ENCODE assay signal across 8 cellular contexts in the genomic region with DNA sequence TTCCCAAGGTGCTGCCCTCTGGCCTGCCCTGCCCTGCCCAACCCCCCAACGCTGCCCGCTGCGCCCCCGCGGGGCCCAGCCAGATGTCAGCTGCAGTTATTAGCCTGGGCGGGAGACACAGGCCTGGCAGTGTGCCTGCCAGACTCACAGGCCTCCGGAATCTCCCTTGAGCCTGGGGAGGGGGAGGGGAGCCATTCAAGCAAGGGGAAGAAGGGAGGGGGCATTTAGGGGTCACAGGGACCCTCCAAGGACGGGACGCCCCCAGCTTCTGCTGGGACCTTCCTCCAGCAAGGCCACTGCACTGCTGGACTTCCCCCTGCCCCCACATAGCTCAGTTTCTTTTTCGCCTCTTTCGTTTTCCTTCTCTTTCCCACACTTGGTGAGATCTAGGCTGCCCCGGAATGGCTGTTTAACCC. TPM values are rescaled to one million over a fixed set of nuclear protein-coding genes. Genes with fewer than 3 reads are reported as not detected.
DNase-seq lines count a peak whose midpoint lies in the region; ATAC-seq and TF ChIP-seq lines count a peak whose summit lies in the region.

No MANE protein-coding gene starts in this region.

- no peaks in the 10 kb centered on the region for H3K36me3 ChIP-seq in endodermal cell (ENCODE audit: control insufficient read depth, insufficient read depth, low read length)
- peaks cover 0 to 13% (median 9%) of the 10 kb centered on the region in 3 donors for H3K36me3 ChIP-seq in tibial artery

- H3K4me1 Mint-ChIP-seq in endodermal cell (peaks cover 20% of the 10 kb centered on the region), mesothelial cell of epicardium (peaks cover 29% of the 10 kb centered on the region)

- TF ChIP-seq CTCF in endodermal cell (conservative IDR thresholded peaks at IDR 0.05) (no peak), mesothelial cell of epicardium (IDR thresholded peaks at IDR 0.05; ENCODE audit: unreplicated experiment) (no peak), tibial artery (IDR thresholded peaks at IDR 0.05) (no peak)

- H3K27ac ChIP-seq in endodermal cell (ENCODE audit: low read depth, low read length) (peak overlapping the region; percentile 26), tibial artery (peak overlapping the region; percentile 98 to 99)

- ATAC-seq in GM19324 (IDR thresholded peaks at IDR 0.05; ENCODE audit: low FRiP score, unreplicated experiment) (no peak), GM18498 (IDR thresholded peaks at IDR 0.05; ENCODE audit: unreplicated experiment) (no peak)

- no peak overlapping the region for H3K9ac ChIP-seq in endodermal cell (ENCODE audit: extremely low read depth, low read length, poor library complexity, severe bottlenecking)

- H3K9me3 Mint-ChIP-seq in endodermal cell (no peaks in the 10 kb centered on the region), mesothelial cell of epicardium (no peaks in the 10 kb centered on the region)

- peaks cover 9% of the 10 kb centered on the region for H3K27me3 ChIP-seq in endodermal cell (ENCODE audit: control insufficient read depth, insufficient read depth, low read length, poor library complexity, severe bottlenecking)
- no peaks in the 10 kb centered on the region for H3K27me3 ChIP-seq in tibial artery

- peak overlapping the region; percentile 8 for H3K4me3 ChIP-seq in endodermal cell (ENCODE audit: low read length)
- H3K4me3 ChIP-seq in tibial artery, result peak overlapping the region; percentile 86 to 96

- H3K27me3 Mint-ChIP-seq in endodermal cell (ENCODE audit: insufficient read depth) (peaks cover 9% of the 10 kb centered on the region), mesothelial cell of epicardium (ENCODE audit: low read depth) (no peaks in the 10 kb centered on the region)

- H3K9me3 ChIP-seq in endodermal cell (ENCODE audit: control insufficient read depth, low read length), result no peaks in the 10 kb centered on the region
- no peaks in the 10 kb centered on the region for H3K9me3 ChIP-seq in tibial artery

- peaks cover 6% of the 10 kb centered on the region for H3K4me1 ChIP-seq in endodermal cell (ENCODE audit: control insufficient read depth, insufficient read depth, low read length)
- peaks cover 4 to 64% (median 58%) of the 10 kb centered on the region in 4 donors for H3K4me1 ChIP-seq in tibial artery

- WGBS in endodermal cell (ENCODE audit: insufficient coverage in 1 of 2, insufficient read length in 1 of 2), 2 experiments, result 17 to 29% methylated on average over 1 to 12 of the region's 12 CpGs

- H3K27ac Mint-ChIP-seq in endodermal cell (peak overlapping the region; percentile 73), mesothelial cell of epicardium (peak overlapping the region; percentile 99)

- DNase-seq in EH (ENCODE audit: low read depth) (peak; percentile 74), KBM-7 (peak; percentile 52), UCSD-AML1 (lab: John Stamatoyannopoulos, UW; ENCODE audit: unreplicated experiment) (peak; percentile 72), endodermal cell (peak; percentile 77), mesothelial cell of epicardium (ENCODE audit: low spot score in 2 of 2, unreplicated experiment in 2 of 2) (peak in 1 of 2 experiments; percentile 67), tibial artery (peak; percentile 86 to 93)

- H3K36me3 Mint-ChIP-seq in endodermal cell (ENCODE audit: low read depth) (no peaks in the 10 kb centered on the region), mesothelial cell of epicardium (no peaks in the 10 kb centered on the region)

- in situ Hi-C loops in KBM-7 (cut with MboI; ENCODE audit: low pct_unique_long_range_greater_than_20kb, low sequenced_read_pairs), result no loop called here

- H3K4me3 Mint-ChIP-seq in endodermal cell, result peak overlapping the region; percentile 74
- H3K4me3 Mint-ChIP-seq in mesothelial cell of epicardium, result peak overlapping the region; percentile 70

- intact Hi-C loops in tibial artery (cut with DNase I; ENCODE audit: low total_unique reads), result no loop called here

RNA-seq across cellular contexts. Expression of a gene that starts 2.6 kb away (rescaled TPM):
- total RNA-seq in endodermal cell (1 to 10 TPM; 6.7 to 7.2 TPM), mesothelial cell of epicardium (160 to 169 TPM (median 164 TPM) in 3 replicates)
- 7.7 TPM for polyA plus RNA-seq in endodermal cell (2013, experiment 1 of 2)
- 9.9 TPM for polyA plus RNA-seq in endodermal cell (2013, experiment 2 of 2)

RNA-seq across cellular contexts. Expression of a gene that starts 12.9 kb away (rescaled TPM):
- total RNA-seq in endodermal cell, result 100 to 1,000 TPM; 429 to 507 TPM
- 440 TPM for polyA plus RNA-seq in endodermal cell (2013, experiment 1 of 2)
- polyA plus RNA-seq in endodermal cell (2013, experiment 2 of 2), result 394 TPM
- 361 to 381 TPM (median 380 TPM) in 3 replicates for total RNA-seq in mesothelial cell of epicardium

RNA-seq across cellular contexts. Expression of a gene that starts 13.2 kb away (rescaled TPM):
- total RNA-seq in endodermal cell, result 10 to 100 TPM; 34.4 to 57.4 TPM
- 12.7 TPM for polyA plus RNA-seq in endodermal cell (2013, experiment 1 of 2)
- polyA plus RNA-seq in endodermal cell (2013, experiment 2 of 2), result 17.6 TPM
- 8.4 to 11.4 TPM (median 8.8 TPM) in 3 replicates for total RNA-seq in mesothelial cell of epicardium

RNA-seq across cellular contexts. Expression of a gene that starts 13.3 kb away (rescaled TPM):
- total RNA-seq in endodermal cell (100 to 1,000 TPM in 1 of 2 donors, 10 to 100 TPM in 1; 82.1 to 103 TPM), mesothelial cell of epicardium (89.2 to 93.7 TPM (median 92.7 TPM) in 3 replicates)
- polyA plus RNA-seq in endodermal cell (2013, experiment 1 of 2), result 28.9 TPM
- polyA plus RNA-seq in endodermal cell (2013, experiment 2 of 2), result 23.8 TPM

RNA-seq across cellular contexts. Expression of a gene that starts 17.7 kb away (rescaled TPM):
- total RNA-seq in endodermal cell, result 10 to 100 TPM; 51.0 to 97.1 TPM
- polyA plus RNA-seq in endodermal cell (2013, experiment 1 of 2), result 68.6 TPM
- polyA plus RNA-seq in endodermal cell (2013, experiment 2 of 2), result 58.0 TPM
- 17.5 to 22.7 TPM (median 19.8 TPM) in 3 replicates for total RNA-seq in mesothelial cell of epicardium

Comparison
In these comparisons a context has a peak if more than half of its experiments do, and no peak if none do; other contexts are left out.
1. RNA of a gene that starts 2.6 kb away (total RNA-seq): 160 to 169 TPM in mesothelial cell of epicardium; 6.7 to 7.2 TPM in endodermal cell; every median in the first group is over 10 times any median in the second.